Comparison of ENCODE assay signal across 1 cellular context in the genomic region with DNA sequence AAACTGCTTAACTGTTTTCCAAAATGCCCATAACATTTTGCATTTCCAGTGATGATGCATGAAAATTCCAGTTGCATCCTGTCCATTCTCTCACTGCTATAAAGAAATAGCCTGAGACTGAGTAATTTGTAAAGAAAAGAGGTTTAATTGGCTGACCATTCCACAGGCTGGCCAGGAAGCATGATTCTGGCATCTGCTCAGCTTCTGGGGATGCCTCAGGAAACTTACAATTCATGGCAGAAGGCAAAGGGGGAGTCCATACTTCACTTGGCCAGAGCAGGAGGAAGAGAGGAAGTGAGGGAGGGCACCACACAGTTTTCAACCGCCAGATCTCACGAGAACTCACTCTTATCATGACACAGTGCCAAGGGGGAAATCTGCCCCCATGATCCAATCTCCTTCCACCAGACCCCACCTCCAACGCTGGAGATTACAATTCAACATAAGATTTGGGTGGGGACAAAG.
TF ChIP-seq lines count a peak whose summit lies in the region.

No MANE protein-coding gene starts in this region.

TF ChIP-seq in HepG2, 621 proteins besides CTCF, POLR2A, EP300 and RAD21 (continued from another document and continues in another):
- no peak for TF ChIP-seq ZNF180 (CRISPR knock-in tag; IDR thresholded peaks at IDR 0.05; ENCODE audit: borderline replicate concordance, low read depth)
- TF ChIP-seq RBM22 (optimal IDR thresholded peaks at IDR 0.05; ENCODE audit: low read length) = no peak
- TF ChIP-seq, protein P1, sequence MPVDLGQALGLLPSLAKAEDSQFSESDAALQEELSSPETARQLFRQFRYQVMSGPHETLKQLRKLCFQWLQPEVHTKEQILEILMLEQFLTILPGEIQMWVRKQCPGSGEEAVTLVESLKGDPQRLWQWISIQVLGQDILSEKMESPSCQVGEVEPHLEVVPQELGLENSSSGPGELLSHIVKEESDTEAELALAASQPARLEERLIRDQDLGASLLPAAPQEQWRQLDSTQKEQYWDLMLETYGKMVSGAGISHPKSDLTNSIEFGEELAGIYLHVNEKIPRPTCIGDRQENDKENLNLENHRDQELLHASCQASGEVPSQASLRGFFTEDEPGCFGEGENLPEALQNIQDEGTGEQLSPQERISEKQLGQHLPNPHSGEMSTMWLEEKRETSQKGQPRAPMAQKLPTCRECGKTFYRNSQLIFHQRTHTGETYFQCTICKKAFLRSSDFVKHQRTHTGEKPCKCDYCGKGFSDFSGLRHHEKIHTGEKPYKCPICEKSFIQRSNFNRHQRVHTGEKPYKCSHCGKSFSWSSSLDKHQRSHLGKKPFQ (CRISPR knock-in tag; IDR thresholded peaks at IDR 0.05; ENCODE audit: insufficient replicate concordance) = peak; percentile 15
- TF ChIP-seq, protein P2, sequence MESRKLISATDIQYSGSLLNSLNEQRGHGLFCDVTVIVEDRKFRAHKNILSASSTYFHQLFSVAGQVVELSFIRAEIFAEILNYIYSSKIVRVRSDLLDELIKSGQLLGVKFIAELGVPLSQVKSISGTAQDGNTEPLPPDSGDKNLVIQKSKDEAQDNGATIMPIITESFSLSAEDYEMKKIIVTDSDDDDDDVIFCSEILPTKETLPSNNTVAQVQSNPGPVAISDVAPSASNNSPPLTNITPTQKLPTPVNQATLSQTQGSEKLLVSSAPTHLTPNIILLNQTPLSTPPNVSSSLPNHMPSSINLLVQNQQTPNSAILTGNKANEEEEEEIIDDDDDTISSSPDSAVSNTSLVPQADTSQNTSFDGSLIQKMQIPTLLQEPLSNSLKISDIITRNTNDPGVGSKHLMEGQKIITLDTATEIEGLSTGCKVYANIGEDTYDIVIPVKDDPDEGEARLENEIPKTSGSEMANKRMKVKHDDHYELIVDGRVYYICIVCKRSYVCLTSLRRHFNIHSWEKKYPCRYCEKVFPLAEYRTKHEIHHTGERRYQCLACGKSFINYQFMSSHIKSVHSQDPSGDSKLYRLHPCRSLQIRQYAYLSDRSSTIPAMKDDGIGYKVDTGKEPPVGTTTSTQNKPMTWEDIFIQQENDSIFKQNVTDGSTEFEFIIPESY (CRISPR knock-in tag; IDR thresholded peaks at IDR 0.05) = 0 out of 2 replicates have a peak, but pooled peaks have one; percentile 35
- TF ChIP-seq, protein P3, sequence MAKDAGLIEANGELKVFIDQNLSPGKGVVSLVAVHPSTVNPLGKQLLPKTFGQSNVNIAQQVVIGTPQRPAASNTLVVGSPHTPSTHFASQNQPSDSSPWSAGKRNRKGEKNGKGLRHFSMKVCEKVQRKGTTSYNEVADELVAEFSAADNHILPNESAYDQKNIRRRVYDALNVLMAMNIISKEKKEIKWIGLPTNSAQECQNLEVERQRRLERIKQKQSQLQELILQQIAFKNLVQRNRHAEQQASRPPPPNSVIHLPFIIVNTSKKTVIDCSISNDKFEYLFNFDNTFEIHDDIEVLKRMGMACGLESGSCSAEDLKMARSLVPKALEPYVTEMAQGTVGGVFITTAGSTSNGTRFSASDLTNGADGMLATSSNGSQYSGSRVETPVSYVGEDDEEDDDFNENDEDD (CRISPR knock-in tag; IDR thresholded peaks at IDR 0.05; ENCODE audit: borderline replicate concordance) = no peak
- TF ChIP-seq, protein P4, sequence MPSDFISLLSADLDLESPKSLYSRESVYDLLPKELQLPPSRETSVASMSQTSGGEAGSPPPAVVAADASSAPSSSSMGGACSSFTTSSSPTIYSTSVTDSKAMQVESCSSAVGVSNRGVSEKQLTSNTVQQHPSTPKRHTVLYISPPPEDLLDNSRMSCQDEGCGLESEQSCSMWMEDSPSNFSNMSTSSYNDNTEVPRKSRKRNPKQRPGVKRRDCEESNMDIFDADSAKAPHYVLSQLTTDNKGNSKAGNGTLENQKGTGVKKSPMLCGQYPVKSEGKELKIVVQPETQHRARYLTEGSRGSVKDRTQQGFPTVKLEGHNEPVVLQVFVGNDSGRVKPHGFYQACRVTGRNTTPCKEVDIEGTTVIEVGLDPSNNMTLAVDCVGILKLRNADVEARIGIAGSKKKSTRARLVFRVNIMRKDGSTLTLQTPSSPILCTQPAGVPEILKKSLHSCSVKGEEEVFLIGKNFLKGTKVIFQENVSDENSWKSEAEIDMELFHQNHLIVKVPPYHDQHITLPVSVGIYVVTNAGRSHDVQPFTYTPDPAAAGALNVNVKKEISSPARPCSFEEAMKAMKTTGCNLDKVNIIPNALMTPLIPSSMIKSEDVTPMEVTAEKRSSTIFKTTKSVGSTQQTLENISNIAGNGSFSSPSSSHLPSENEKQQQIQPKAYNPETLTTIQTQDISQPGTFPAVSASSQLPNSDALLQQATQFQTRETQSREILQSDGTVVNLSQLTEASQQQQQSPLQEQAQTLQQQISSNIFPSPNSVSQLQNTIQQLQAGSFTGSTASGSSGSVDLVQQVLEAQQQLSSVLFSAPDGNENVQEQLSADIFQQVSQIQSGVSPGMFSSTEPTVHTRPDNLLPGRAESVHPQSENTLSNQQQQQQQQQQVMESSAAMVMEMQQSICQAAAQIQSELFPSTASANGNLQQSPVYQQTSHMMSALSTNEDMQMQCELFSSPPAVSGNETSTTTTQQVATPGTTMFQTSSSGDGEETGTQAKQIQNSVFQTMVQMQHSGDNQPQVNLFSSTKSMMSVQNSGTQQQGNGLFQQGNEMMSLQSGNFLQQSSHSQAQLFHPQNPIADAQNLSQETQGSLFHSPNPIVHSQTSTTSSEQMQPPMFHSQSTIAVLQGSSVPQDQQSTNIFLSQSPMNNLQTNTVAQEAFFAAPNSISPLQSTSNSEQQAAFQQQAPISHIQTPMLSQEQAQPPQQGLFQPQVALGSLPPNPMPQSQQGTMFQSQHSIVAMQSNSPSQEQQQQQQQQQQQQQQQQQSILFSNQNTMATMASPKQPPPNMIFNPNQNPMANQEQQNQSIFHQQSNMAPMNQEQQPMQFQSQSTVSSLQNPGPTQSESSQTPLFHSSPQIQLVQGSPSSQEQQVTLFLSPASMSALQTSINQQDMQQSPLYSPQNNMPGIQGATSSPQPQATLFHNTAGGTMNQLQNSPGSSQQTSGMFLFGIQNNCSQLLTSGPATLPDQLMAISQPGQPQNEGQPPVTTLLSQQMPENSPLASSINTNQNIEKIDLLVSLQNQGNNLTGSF (CRISPR knock-in tag; IDR thresholded peaks at IDR 0.05) = no peak
- no peak for TF ChIP-seq PHF20 (CRISPR knock-in tag; IDR thresholded peaks at IDR 0.05)
- peak; percentile 55; the same call in 1 of the 2 replicates for TF ChIP-seq POGZ (CRISPR knock-in tag; IDR thresholded peaks at IDR 0.05)
- 0 out of 2 replicates have a peak, but pooled peaks have one; percentile 6 for TF ChIP-seq ZNF33A (CRISPR knock-in tag; IDR thresholded peaks at IDR 0.05; ENCODE audit: borderline replicate concordance)
- TF ChIP-seq SETDB1 (CRISPR knock-in tag; IDR thresholded peaks at IDR 0.05; ENCODE audit: borderline replicate concordance) = no peak
- TF ChIP-seq, protein P5, sequence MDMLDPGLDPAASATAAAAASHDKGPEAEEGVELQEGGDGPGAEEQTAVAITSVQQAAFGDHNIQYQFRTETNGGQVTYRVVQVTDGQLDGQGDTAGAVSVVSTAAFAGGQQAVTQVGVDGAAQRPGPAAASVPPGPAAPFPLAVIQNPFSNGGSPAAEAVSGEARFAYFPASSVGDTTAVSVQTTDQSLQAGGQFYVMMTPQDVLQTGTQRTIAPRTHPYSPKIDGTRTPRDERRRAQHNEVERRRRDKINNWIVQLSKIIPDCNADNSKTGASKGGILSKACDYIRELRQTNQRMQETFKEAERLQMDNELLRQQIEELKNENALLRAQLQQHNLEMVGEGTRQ (IDR thresholded peaks at IDR 0.05; ENCODE audit: low read depth, low read length) = no peak
- TF ChIP-seq, protein P5 (CRISPR knock-in tag; IDR thresholded peaks at IDR 0.05; ENCODE audit: borderline replicate concordance) = no peak
- TF ChIP-seq, protein P6, sequence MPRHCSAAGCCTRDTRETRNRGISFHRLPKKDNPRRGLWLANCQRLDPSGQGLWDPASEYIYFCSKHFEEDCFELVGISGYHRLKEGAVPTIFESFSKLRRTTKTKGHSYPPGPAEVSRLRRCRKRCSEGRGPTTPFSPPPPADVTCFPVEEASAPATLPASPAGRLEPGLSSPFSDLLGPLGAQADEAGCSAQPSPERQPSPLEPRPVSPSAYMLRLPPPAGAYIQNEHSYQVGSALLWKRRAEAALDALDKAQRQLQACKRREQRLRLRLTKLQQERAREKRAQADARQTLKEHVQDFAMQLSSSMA (CRISPR knock-in tag; IDR thresholded peaks at IDR 0.05) = no peak
- no peak for TF ChIP-seq ZNF747 (CRISPR knock-in tag; IDR thresholded peaks at IDR 0.05; ENCODE audit: borderline replicate concordance)
- no peak for TF ChIP-seq ZNF530 (CRISPR knock-in tag; IDR thresholded peaks at IDR 0.05; ENCODE audit: low read depth)
- 0 out of 2 replicates have a peak, but pooled peaks have one; percentile 7 for TF ChIP-seq REL (CRISPR knock-in tag; conservative IDR thresholded peaks at IDR 0.05)
- TF ChIP-seq, protein P7, sequence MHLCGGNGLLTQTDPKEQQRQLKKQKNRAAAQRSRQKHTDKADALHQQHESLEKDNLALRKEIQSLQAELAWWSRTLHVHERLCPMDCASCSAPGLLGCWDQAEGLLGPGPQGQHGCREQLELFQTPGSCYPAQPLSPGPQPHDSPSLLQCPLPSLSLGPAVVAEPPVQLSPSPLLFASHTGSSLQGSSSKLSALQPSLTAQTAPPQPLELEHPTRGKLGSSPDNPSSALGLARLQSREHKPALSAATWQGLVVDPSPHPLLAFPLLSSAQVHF (CRISPR knock-in tag; IDR thresholded peaks at IDR 0.05) = peak; percentile 42; the same call in 1 of the 2 replicates
- TF ChIP-seq PITX1 (CRISPR knock-in tag; IDR thresholded peaks at IDR 0.05) = no peak
- no peak for TF ChIP-seq ZNF616 (CRISPR knock-in tag; IDR thresholded peaks at IDR 0.05; ENCODE audit: low read depth)
- TF ChIP-seq CREB1 (IDR thresholded peaks at IDR 0.05) = no peak
- TF ChIP-seq CREB1 (CRISPR knock-in tag; IDR thresholded peaks at IDR 0.05) = no peak
- 0 out of 2 replicates have a peak, but pooled peaks have one; percentile 30 for TF ChIP-seq ZMYM4 (CRISPR knock-in tag; IDR thresholded peaks at IDR 0.05)
- TF ChIP-seq TEAD2 (CRISPR knock-in tag; IDR thresholded peaks at IDR 0.05) = no peak
- TF ChIP-seq, protein P8, sequence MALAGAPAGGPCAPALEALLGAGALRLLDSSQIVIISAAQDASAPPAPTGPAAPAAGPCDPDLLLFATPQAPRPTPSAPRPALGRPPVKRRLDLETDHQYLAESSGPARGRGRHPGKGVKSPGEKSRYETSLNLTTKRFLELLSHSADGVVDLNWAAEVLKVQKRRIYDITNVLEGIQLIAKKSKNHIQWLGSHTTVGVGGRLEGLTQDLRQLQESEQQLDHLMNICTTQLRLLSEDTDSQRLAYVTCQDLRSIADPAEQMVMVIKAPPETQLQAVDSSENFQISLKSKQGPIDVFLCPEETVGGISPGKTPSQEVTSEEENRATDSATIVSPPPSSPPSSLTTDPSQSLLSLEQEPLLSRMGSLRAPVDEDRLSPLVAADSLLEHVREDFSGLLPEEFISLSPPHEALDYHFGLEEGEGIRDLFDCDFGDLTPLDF (CRISPR knock-in tag; IDR thresholded peaks at IDR 0.05) = no peak
- TF ChIP-seq, protein P9, sequence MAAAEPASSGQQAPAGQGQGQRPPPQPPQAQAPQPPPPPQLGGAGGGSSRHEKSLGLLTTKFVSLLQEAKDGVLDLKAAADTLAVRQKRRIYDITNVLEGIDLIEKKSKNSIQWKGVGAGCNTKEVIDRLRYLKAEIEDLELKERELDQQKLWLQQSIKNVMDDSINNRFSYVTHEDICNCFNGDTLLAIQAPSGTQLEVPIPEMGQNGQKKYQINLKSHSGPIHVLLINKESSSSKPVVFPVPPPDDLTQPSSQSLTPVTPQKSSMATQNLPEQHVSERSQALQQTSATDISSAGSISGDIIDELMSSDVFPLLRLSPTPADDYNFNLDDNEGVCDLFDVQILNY (CRISPR knock-in tag; conservative IDR thresholded peaks at IDR 0.05) = no peak
- peak; percentile 55; the same call in 1 of the 2 replicates for TF ChIP-seq ZFP82 (CRISPR knock-in tag; IDR thresholded peaks at IDR 0.05; ENCODE audit: borderline replicate concordance)
- TF ChIP-seq CCDC6 (CRISPR knock-in tag; IDR thresholded peaks at IDR 0.05) = no peak
- TF ChIP-seq ZNF564 (CRISPR knock-in tag; IDR thresholded peaks at IDR 0.05) = no peak
- TF ChIP-seq, protein P10, sequence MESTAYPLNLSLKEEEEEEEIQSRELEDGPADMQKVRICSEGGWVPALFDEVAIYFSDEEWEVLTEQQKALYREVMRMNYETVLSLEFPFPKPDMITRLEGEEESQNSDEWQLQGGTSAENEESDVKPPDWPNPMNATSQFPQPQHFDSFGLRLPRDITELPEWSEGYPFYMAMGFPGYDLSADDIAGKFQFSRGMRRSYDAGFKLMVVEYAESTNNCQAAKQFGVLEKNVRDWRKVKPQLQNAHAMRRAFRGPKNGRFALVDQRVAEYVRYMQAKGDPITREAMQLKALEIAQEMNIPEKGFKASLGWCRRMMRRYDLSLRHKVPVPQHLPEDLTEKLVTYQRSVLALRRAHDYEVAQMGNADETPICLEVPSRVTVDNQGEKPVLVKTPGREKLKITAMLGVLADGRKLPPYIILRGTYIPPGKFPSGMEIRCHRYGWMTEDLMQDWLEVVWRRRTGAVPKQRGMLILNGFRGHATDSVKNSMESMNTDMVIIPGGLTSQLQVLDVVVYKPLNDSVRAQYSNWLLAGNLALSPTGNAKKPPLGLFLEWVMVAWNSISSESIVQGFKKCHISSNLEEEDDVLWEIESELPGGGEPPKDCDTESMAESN (CRISPR knock-in tag; conservative IDR thresholded peaks at IDR 0.05) = no peak
- TF ChIP-seq, protein P11, sequence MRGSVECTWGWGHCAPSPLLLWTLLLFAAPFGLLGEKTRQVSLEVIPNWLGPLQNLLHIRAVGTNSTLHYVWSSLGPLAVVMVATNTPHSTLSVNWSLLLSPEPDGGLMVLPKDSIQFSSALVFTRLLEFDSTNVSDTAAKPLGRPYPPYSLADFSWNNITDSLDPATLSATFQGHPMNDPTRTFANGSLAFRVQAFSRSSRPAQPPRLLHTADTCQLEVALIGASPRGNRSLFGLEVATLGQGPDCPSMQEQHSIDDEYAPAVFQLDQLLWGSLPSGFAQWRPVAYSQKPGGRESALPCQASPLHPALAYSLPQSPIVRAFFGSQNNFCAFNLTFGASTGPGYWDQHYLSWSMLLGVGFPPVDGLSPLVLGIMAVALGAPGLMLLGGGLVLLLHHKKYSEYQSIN (CRISPR knock-in tag; IDR thresholded peaks at IDR 0.05; ENCODE audit: borderline replicate concordance) = no peak
